ENCODE assay signal across 16 cellular contexts in the genomic region with DNA sequence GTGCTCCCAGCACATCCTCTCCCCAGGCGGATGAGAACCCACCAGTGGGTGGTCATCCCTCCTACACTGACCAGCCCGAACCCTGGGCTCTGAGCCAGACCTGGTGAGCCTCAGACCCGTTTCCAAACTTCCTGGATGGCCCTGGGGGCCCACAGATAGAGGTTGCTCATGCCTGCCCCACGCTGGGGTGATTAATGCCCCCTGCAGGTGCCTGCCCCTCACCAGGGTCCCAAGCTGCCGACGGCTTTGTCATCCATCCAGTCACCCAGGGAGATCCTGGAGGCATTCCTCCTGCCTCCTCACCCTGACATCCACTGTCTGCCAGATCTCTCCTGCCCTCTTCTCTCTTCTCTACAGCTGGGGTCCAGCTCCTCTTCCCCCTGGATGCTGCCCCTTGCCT. TPM values are rescaled to one million over a fixed set of nuclear protein-coding genes. Genes with fewer than 3 reads are reported as not detected.
DNase-seq lines count a peak whose midpoint lies in the region; ATAC-seq and TF ChIP-seq lines count a peak whose summit lies in the region.
"Had no signal": no experiment of that assay in that cellular context is flagged by ENCODE, and none has a peak within 500 bp of the region (broad histone marks: within the 10 kb centered on the region; RNA-seq: fewer than 3 reads in every experiment).

No MANE protein-coding gene starts in this region.

- H3K36me3 ChIP-seq in CD4-positive, CD25-positive, alpha-beta regulatory T cell (ENCODE audit: control insufficient read depth, insufficient read depth, low read length): peaks cover 34% of the 10 kb centered on the region
- H3K36me3 ChIP-seq in Panc1 (ENCODE audit: control insufficient read depth, insufficient read depth, low read length) (no peaks in the 10 kb centered on the region), ascending aorta (peaks cover 2 to 6% of the 10 kb centered on the region in 2 donors)

- no peaks in the 10 kb centered on the region for H3K4me1 Mint-ChIP-seq in activated CD8-positive, alpha-beta T cell treated with anti-CD3 and anti-CD28 coated beads, Interleukin-2, amount 10 ng/mL, durations not matched to agents 7 days and 5 days (ENCODE audit: low read depth)
- H3K4me1 Mint-ChIP-seq in activated CD8-positive, alpha-beta T cell treated with anti-CD3 and anti-CD28 coated beads for 36 hours (ENCODE audit: low read depth): no peaks in the 10 kb centered on the region
- no peaks in the 10 kb centered on the region for H3K4me1 Mint-ChIP-seq in CD4-positive, CD25-positive, alpha-beta regulatory T cell
- H3K4me1 Mint-ChIP-seq in neural crest cell: no peaks in the 10 kb centered on the region

- H3K36me3 Mint-ChIP-seq in activated CD8-positive, alpha-beta T cell treated with anti-CD3 and anti-CD28 coated beads, Interleukin-2, amount 10 ng/mL, durations not matched to agents 7 days and 5 days (ENCODE audit: low read depth): peaks cover 48% of the 10 kb centered on the region
- peaks cover 34% of the 10 kb centered on the region for H3K36me3 Mint-ChIP-seq in activated CD8-positive, alpha-beta T cell treated with anti-CD3 and anti-CD28 coated beads for 36 hours (ENCODE audit: low read depth)
- peaks cover 43% of the 10 kb centered on the region for H3K36me3 Mint-ChIP-seq in CD4-positive, CD25-positive, alpha-beta regulatory T cell
- peaks cover 17% of the 10 kb centered on the region for H3K36me3 Mint-ChIP-seq in neural crest cell (ENCODE audit: low read depth)

- peak overlapping the region; percentile 3 for H3K27ac Mint-ChIP-seq in activated CD8-positive, alpha-beta T cell treated with anti-CD3 and anti-CD28 coated beads, Interleukin-2, amount 10 ng/mL, durations not matched to agents 7 days and 5 days
- no peak overlapping the region for H3K27ac Mint-ChIP-seq in activated CD8-positive, alpha-beta T cell treated with anti-CD3 and anti-CD28 coated beads for 36 hours
- peak overlapping the region in 2 of 3 donors; percentile 55 to 68 for H3K27ac Mint-ChIP-seq in CD4-positive, CD25-positive, alpha-beta regulatory T cell
- peak overlapping the region; percentile 81 for H3K27ac Mint-ChIP-seq in neural crest cell (ENCODE audit: unreplicated experiment)
- H3K27ac Mint-ChIP-seq: CD4-positive, alpha-beta T cell; HFFc6 had no signal

- TF ChIP-seq CTCF in activated CD8-positive, alpha-beta T cell treated with anti-CD3 and anti-CD28 coated beads for 36 hours (IDR thresholded peaks at IDR 0.05): no peak
- TF ChIP-seq CTCF in Panc1 (IDR thresholded peaks at IDR 0.05) (no peak), neural crest cell (conservative IDR thresholded peaks at IDR 0.05) (no peak), ascending aorta (IDR thresholded peaks at IDR 0.05) (no peak)

- DNase-seq in activated CD8-positive, alpha-beta T cell treated with anti-CD3 and anti-CD28 coated beads, Interleukin-2, amount 10 ng/mL, durations not matched to agents 7 days and 5 days: no peak
- no peak for DNase-seq in activated CD8-positive, alpha-beta T cell treated with anti-CD3 and anti-CD28 coated beads for 36 hours
- no peak for DNase-seq in CD4-positive, CD25-positive, alpha-beta regulatory T cell
- DNase-seq in Panc1 (ENCODE audit: low read depth, low spot score): no peak
- no peak for DNase-seq in neural crest cell (ENCODE audit: low read depth, low spot score)
- DNase-seq in ACHN: no peak
- DNase-seq in HuH-7 (ENCODE audit: low spot score): no peak
- DNase-seq in ascending aorta (ENCODE audit: low spot score in 2 of 2): no peak
- DNase-seq: 8988T; CD4-positive, alpha-beta T cell; DMS153; DMS79 treated with DMSO at 0.1 percent for 48 hours; EL; HFFc6 had no signal

- H3K4me1 ChIP-seq in CD4-positive, CD25-positive, alpha-beta regulatory T cell (ENCODE audit: control insufficient read depth, insufficient read depth, low read length, poor library complexity, severe bottlenecking): no peaks in the 10 kb centered on the region
- H3K4me1 ChIP-seq in Panc1 (ENCODE audit: control insufficient read depth, insufficient read depth, low read length): no peaks in the 10 kb centered on the region
- no peaks in the 10 kb centered on the region for H3K4me1 ChIP-seq in ascending aorta
- H3K4me1 ChIP-seq: HAP-1 had no signal

- H3K4me3 ChIP-seq in CD4-positive, CD25-positive, alpha-beta regulatory T cell (ENCODE audit: low read depth, low read length): no peak overlapping the region
- no peak overlapping the region for H3K4me3 ChIP-seq in Panc1 (ENCODE audit: low read depth in 2 of 2, low read length in 2 of 2)
- H3K4me3 ChIP-seq in ascending aorta: no peak overlapping the region
- H3K4me3 ChIP-seq: BLaER1 treated with 17β-estradiol and CSF1 and Interleukin-3, amounts not matched to agents 10 nM and 100 nM; HAP-1 had no signal

- no peaks in the 10 kb centered on the region for H3K27me3 Mint-ChIP-seq in activated CD8-positive, alpha-beta T cell treated with anti-CD3 and anti-CD28 coated beads, Interleukin-2, amount 10 ng/mL, durations not matched to agents 7 days and 5 days (ENCODE audit: low read depth)
- H3K27me3 Mint-ChIP-seq in activated CD8-positive, alpha-beta T cell treated with anti-CD3 and anti-CD28 coated beads for 36 hours: no peaks in the 10 kb centered on the region
- H3K27me3 Mint-ChIP-seq in CD4-positive, CD25-positive, alpha-beta regulatory T cell: no peaks in the 10 kb centered on the region
- H3K27me3 Mint-ChIP-seq in neural crest cell (ENCODE audit: low read depth): no peaks in the 10 kb centered on the region
- H3K27me3 Mint-ChIP-seq: CD4-positive, alpha-beta T cell had no signal

- no peaks in the 10 kb centered on the region for H3K9me3 Mint-ChIP-seq in activated CD8-positive, alpha-beta T cell treated with anti-CD3 and anti-CD28 coated beads, Interleukin-2, amount 10 ng/mL, durations not matched to agents 7 days and 5 days (ENCODE audit: insufficient read depth)
- no peaks in the 10 kb centered on the region for H3K9me3 Mint-ChIP-seq in activated CD8-positive, alpha-beta T cell treated with anti-CD3 and anti-CD28 coated beads for 36 hours
- H3K9me3 Mint-ChIP-seq in CD4-positive, CD25-positive, alpha-beta regulatory T cell: no peaks in the 10 kb centered on the region
- H3K9me3 Mint-ChIP-seq in neural crest cell: no peaks in the 10 kb centered on the region
- H3K9me3 Mint-ChIP-seq: CD4-positive, alpha-beta T cell; HFFc6 had no signal

- POLR2A ChIA-PET in activated CD8-positive, alpha-beta T cell treated with anti-CD3 and anti-CD28 coated beads, Interleukin-2, amount 10 ng/mL, durations not matched to agents 7 days and 5 days (lab: Charles Lee): no interaction called here
- POLR2A ChIA-PET in activated CD8-positive, alpha-beta T cell treated with anti-CD3 and anti-CD28 coated beads for 36 hours (lab: Charles Lee): no interaction called here
- POLR2A ChIA-PET in Panc1 (lab: Charles Lee): no interaction called here

- intact Hi-C loops in activated CD8-positive, alpha-beta T cell treated with anti-CD3 and anti-CD28 coated beads for 36 hours (cut with micrococcal nuclease): no loop called here
- intact Hi-C loops in Panc1 (cut with micrococcal nuclease; ENCODE audit: unreplicated experiment) (no loop called here), ascending aorta (cut with DNase I) (no loop called here)

- CTCF ChIA-PET in activated CD8-positive, alpha-beta T cell treated with anti-CD3 and anti-CD28 coated beads, Interleukin-2, amount 10 ng/mL, durations not matched to agents 7 days and 5 days (lab: Charles Lee): no interaction called here
- CTCF ChIA-PET in activated CD8-positive, alpha-beta T cell treated with anti-CD3 and anti-CD28 coated beads for 36 hours (lab: Charles Lee): no interaction called here
- CTCF ChIA-PET in Panc1 (lab: Charles Lee): no interaction called here

- BruUV-seq in Panc1 (replicated peaks; lab: Mats Ljungman, UMichigan): TSS peak; percentile 79

- ATAC-seq in activated CD8-positive, alpha-beta T cell treated with anti-CD3 and anti-CD28 coated beads, Interleukin-2, amount 10 ng/mL, durations not matched to agents 7 days and 5 days: no peak
- ATAC-seq in activated CD8-positive, alpha-beta T cell treated with anti-CD3 and anti-CD28 coated beads for 36 hours: no peak
- ATAC-seq in CD4-positive, CD25-positive, alpha-beta regulatory T cell (ENCODE audit: low read depth in 2 of 2): no peak
- no peak for ATAC-seq in Panc1

- no peaks in the 10 kb centered on the region for H3K9me3 ChIP-seq in CD4-positive, CD25-positive, alpha-beta regulatory T cell (ENCODE audit: control insufficient read depth in 2 of 2, low read length in 2 of 2)
- H3K9me3 ChIP-seq in Panc1 (ENCODE audit: control insufficient read depth, insufficient read depth, low read depth, low read length) (no peaks in the 10 kb centered on the region), ascending aorta (no peaks in the 10 kb centered on the region)
- H3K9me3 ChIP-seq: BLaER1 treated with 17β-estradiol and CSF1 and Interleukin-3, amounts not matched to agents 10 nM and 100 nM; HAP-1 had no signal

- H3K4me3 Mint-ChIP-seq in activated CD8-positive, alpha-beta T cell treated with anti-CD3 and anti-CD28 coated beads, Interleukin-2, amount 10 ng/mL, durations not matched to agents 7 days and 5 days: no peak overlapping the region
- H3K4me3 Mint-ChIP-seq in activated CD8-positive, alpha-beta T cell treated with anti-CD3 and anti-CD28 coated beads for 36 hours: no peak overlapping the region
- H3K4me3 Mint-ChIP-seq in CD4-positive, CD25-positive, alpha-beta regulatory T cell: no peak overlapping the region
- H3K4me3 Mint-ChIP-seq in neural crest cell: no peak overlapping the region
- H3K4me3 Mint-ChIP-seq: CD4-positive, alpha-beta T cell; HFFc6 had no signal

- no peaks in the 10 kb centered on the region for H3K27me3 ChIP-seq in CD4-positive, CD25-positive, alpha-beta regulatory T cell (ENCODE audit: control insufficient read depth, insufficient read depth, low read length)
- H3K27me3 ChIP-seq in Panc1 (ENCODE audit: control insufficient read depth, insufficient read depth, low read length) (no peaks in the 10 kb centered on the region), ascending aorta (no peaks in the 10 kb centered on the region)
- H3K27me3 ChIP-seq: BLaER1 treated with 17β-estradiol and CSF1 and Interleukin-3, amounts not matched to agents 10 nM and 100 nM had no signal

- H3K27ac ChIP-seq in CD4-positive, CD25-positive, alpha-beta regulatory T cell (ENCODE audit: insufficient read depth, low read length, poor library complexity, severe bottlenecking): no peak overlapping the region
- no peak overlapping the region for H3K27ac ChIP-seq in Panc1 (ENCODE audit: low read length)
- no peak overlapping the region for H3K27ac ChIP-seq in ascending aorta
- H3K27ac ChIP-seq: BLaER1 treated with 17β-estradiol and CSF1 and Interleukin-3, amounts not matched to agents 10 nM and 100 nM had no signal

- in situ Hi-C loops in Panc1 (cut with HindIII; ENCODE audit: low pct_unique_long_range_greater_than_20kb, low sequenced_read_pairs) (no loop called here), ACHN (cut with HindIII; ENCODE audit: low pct_ligation_motif_present, low pct_unique_long_range_greater_than_20kb, low sequenced_read_pairs) (no loop called here)

RNA-seq across cellular contexts. Expression of a gene that starts 28.4 kb away (rescaled TPM):
- 1 to 10 TPM in 1 of 2 experiments, under 1 TPM in 1; 0.73 to 1.8 TPM for total RNA-seq in activated CD8-positive, alpha-beta T cell treated with anti-CD3 and anti-CD28 coated beads, Interleukin-2, amount 10 ng/mL, durations not matched to agents 7 days and 5 days
- 1 to 10 TPM; 4.2 to 6.8 TPM for total RNA-seq in activated CD8-positive, alpha-beta T cell treated with anti-CD3 and anti-CD28 coated beads for 36 hours
- 3.5 TPM for total RNA-seq in CD4-positive, CD25-positive, alpha-beta regulatory T cell
- 1 to 10 TPM in 2 of 4 donors, under 1 TPM in 2; 0.59 to 2.7 (median 1.3) TPM for polyA plus RNA-seq in CD4-positive, CD25-positive, alpha-beta regulatory T cell
- total RNA-seq in Panc1 (2021; ENCODE audit: unreplicated experiment) (2.0 TPM), neural crest cell (1.1 and 2.0 TPM in 2 replicates), ascending aorta (110 TPM)
- polyA plus RNA-seq in Panc1 (2012; ENCODE audit: insufficient read length): 6.1 TPM

RNA-seq across cellular contexts. Expression of a gene that starts 31.1 kb away (rescaled TPM):
- total RNA-seq in activated CD8-positive, alpha-beta T cell treated with anti-CD3 and anti-CD28 coated beads, Interleukin-2, amount 10 ng/mL, durations not matched to agents 7 days and 5 days: 100 to 1,000 TPM; 190 to 198 TPM
- 100 to 1,000 TPM; 181 to 188 TPM for total RNA-seq in activated CD8-positive, alpha-beta T cell treated with anti-CD3 and anti-CD28 coated beads for 36 hours
- total RNA-seq in CD4-positive, CD25-positive, alpha-beta regulatory T cell: 68.2 TPM
- 10 to 100 TPM; 24.9 to 31.0 (median 27.7) TPM for polyA plus RNA-seq in CD4-positive, CD25-positive, alpha-beta regulatory T cell
- total RNA-seq in Panc1 (2021; ENCODE audit: unreplicated experiment): 41.3 TPM
- polyA plus RNA-seq in Panc1 (2012; ENCODE audit: insufficient read length): 28.9 TPM
- 144 and 156 TPM in 2 replicates for total RNA-seq in neural crest cell
- total RNA-seq in ascending aorta: 0.64 TPM

RNA-seq across cellular contexts. Expression of a gene that starts 31.4 kb away (rescaled TPM):
- total RNA-seq in activated CD8-positive, alpha-beta T cell treated with anti-CD3 and anti-CD28 coated beads, Interleukin-2, amount 10 ng/mL, durations not matched to agents 7 days and 5 days: 10 to 100 TPM in 1 of 2 experiments, 1 to 10 TPM in 1; 9.0 to 10.3 TPM
- total RNA-seq in activated CD8-positive, alpha-beta T cell treated with anti-CD3 and anti-CD28 coated beads for 36 hours: 1 to 10 TPM; 8.4 to 9.5 TPM
- 5.0 TPM for total RNA-seq in CD4-positive, CD25-positive, alpha-beta regulatory T cell
- polyA plus RNA-seq in CD4-positive, CD25-positive, alpha-beta regulatory T cell: 1 to 10 TPM in 1 of 4 donors, under 1 TPM in 3; 0.29 to 1.0 (median 0.63) TPM
- total RNA-seq in Panc1 (2021; ENCODE audit: unreplicated experiment) (6.8 TPM), neural crest cell (11.2 and 13.4 TPM in 2 replicates), ascending aorta (16.0 TPM)
- polyA plus RNA-seq in Panc1 (2012; ENCODE audit: insufficient read length): 8.4 TPM

Comparison
In these comparisons a context has a peak if more than half of its experiments do, and no peak if none do; other contexts are left out.
1. RNA of a gene that starts 28.4 kb away (total RNA-seq): 110 TPM in ascending aorta (single experiment); 4.2 to 6.8 TPM in activated CD8-positive, alpha-beta T cell treated with anti-CD3 and anti-CD28 coated beads for 36 hours, 3.5 TPM in CD4-positive, CD25-positive, alpha-beta regulatory T cell (single experiment), 2.0 TPM in Panc1 (single experiment), 1.1 to 2.0 TPM in neural crest cell and 0.73 to 1.8 TPM in activated CD8-positive, alpha-beta T cell treated with anti-CD3 and anti-CD28 coated beads, Interleukin-2, amount 10 ng/mL, durations not matched to agents 7 days and 5 days; every median in the first group is over 10 times any median in the second.
2. RNA of a gene that starts 31.1 kb away (total RNA-seq): 190 to 198 TPM in activated CD8-positive, alpha-beta T cell treated with anti-CD3 and anti-CD28 coated beads, Interleukin-2, amount 10 ng/mL, durations not matched to agents 7 days and 5 days, 181 to 188 TPM in activated CD8-positive, alpha-beta T cell treated with anti-CD3 and anti-CD28 coated beads for 36 hours, 144 to 156 TPM in neural crest cell, 68.2 TPM in CD4-positive, CD25-positive, alpha-beta regulatory T cell (single experiment) and 41.3 TPM in Panc1 (single experiment); 0.64 TPM in ascending aorta (single experiment); every median in the first group is over 10 times any median in the second.